Comparison of ENCODE assay signal across 1 cellular context in the genomic region with DNA sequence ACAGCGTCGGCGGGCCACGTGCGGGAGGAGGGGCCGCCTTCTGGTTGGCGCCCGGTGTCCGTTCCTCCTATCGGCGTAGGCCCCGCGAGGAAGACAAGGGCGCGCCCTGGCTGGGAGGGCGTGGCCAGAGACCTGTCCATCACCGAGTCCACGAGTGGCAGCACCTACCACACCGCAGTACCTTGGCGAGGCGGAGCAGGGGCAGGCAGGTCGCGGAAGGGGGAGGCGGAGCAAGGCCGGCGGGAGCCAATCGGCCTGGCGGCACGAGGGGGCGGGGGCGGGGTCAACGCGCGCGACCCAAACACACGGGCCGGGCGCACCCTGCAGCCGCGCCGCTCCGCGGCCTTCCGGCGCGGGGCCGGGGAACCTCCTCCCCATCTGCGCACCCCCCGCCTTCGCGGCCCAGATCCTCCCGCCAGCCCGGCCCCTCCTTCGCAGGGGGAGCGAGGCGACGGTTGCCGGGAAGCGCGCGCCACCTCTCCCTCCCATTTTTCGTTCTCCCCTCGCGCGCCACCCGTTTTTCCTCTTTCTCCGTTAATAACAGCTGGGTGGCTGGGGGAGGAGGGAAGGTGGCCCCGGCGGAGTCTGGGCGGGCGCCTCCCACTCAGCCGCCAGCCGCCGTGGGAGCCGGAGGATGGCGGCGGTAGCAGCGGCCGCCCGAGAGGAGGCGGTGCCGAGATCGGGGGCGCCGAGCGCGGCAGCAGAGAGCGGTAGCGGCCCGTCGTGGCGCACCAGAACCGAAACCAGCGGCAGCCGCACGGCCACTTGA.
TF ChIP-seq lines count a peak whose summit lies in the region.

Gene ZNRF2, plus strand, starts transcription at position 300 of the 769 bp plus-strand sequence. CDS start 761 bp downstream, outside the sequence.

TF ChIP-seq in WTC11, 78 proteins besides CTCF, POLR2A, EP300 and RAD21 (continued from another document and continues in another):
- TF ChIP-seq KAT7 (CRISPR knock-in tag; IDR thresholded peaks at IDR 0.05; ENCODE audit: borderline replicate concordance): 0 out of 2 replicates have a peak, but pooled peaks have one; percentile 92
- no peak for TF ChIP-seq NFATC4 (CRISPR knock-in tag; IDR thresholded peaks at IDR 0.05)
- TF ChIP-seq ZNF423 (CRISPR knock-in tag; IDR thresholded peaks at IDR 0.05): no peak
- peak; percentile 72 for TF ChIP-seq FOXP1 (CRISPR knock-in tag; IDR thresholded peaks at IDR 0.05; ENCODE audit: borderline replicate concordance)
- TF ChIP-seq TCF7 (CRISPR knock-in tag; IDR thresholded peaks at IDR 0.05; ENCODE audit: low read depth): no peak
- no peak for TF ChIP-seq IRF2 (CRISPR knock-in tag; IDR thresholded peaks at IDR 0.05; ENCODE audit: borderline replicate concordance, low read depth)
- TF ChIP-seq GTF2I (CRISPR knock-in tag; conservative IDR thresholded peaks at IDR 0.05): no peak
- no peak for TF ChIP-seq MLX (CRISPR knock-in tag; IDR thresholded peaks at IDR 0.05)
- TF ChIP-seq, protein P1, sequence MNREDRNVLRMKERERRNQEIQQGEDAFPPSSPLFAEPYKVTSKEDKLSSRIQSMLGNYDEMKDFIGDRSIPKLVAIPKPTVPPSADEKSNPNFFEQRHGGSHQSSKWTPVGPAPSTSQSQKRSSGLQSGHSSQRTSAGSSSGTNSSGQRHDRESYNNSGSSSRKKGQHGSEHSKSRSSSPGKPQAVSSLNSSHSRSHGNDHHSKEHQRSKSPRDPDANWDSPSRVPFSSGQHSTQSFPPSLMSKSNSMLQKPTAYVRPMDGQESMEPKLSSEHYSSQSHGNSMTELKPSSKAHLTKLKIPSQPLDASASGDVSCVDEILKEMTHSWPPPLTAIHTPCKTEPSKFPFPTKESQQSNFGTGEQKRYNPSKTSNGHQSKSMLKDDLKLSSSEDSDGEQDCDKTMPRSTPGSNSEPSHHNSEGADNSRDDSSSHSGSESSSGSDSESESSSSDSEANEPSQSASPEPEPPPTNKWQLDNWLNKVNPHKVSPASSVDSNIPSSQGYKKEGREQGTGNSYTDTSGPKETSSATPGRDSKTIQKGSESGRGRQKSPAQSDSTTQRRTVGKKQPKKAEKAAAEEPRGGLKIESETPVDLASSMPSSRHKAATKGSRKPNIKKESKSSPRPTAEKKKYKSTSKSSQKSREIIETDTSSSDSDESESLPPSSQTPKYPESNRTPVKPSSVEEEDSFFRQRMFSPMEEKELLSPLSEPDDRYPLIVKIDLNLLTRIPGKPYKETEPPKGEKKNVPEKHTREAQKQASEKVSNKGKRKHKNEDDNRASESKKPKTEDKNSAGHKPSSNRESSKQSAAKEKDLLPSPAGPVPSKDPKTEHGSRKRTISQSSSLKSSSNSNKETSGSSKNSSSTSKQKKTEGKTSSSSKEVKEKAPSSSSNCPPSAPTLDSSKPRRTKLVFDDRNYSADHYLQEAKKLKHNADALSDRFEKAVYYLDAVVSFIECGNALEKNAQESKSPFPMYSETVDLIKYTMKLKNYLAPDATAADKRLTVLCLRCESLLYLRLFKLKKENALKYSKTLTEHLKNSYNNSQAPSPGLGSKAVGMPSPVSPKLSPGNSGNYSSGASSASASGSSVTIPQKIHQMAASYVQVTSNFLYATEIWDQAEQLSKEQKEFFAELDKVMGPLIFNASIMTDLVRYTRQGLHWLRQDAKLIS (CRISPR knock-in tag; IDR thresholded peaks at IDR 0.05; ENCODE audit: borderline replicate concordance): no peak
- TF ChIP-seq TEAD4 (CRISPR knock-in tag; IDR thresholded peaks at IDR 0.05): no peak
- TF ChIP-seq ZNF219 (CRISPR knock-in tag; IDR thresholded peaks at IDR 0.05; ENCODE audit: borderline replicate concordance): no peak
- no peak for TF ChIP-seq NFE2L1 (CRISPR knock-in tag; IDR thresholded peaks at IDR 0.05)
- no peak for TF ChIP-seq GRHL2 (CRISPR knock-in tag; IDR thresholded peaks at IDR 0.05; ENCODE audit: insufficient replicate concordance, severe bottlenecking)
- TF ChIP-seq NR2C2 (CRISPR knock-in tag; IDR thresholded peaks at IDR 0.05): 0 out of 2 replicates have a peak, but pooled peaks have one; percentile 25
- no peak for TF ChIP-seq ZNF138 (CRISPR knock-in tag; conservative IDR thresholded peaks at IDR 0.05)
- TF ChIP-seq ZNF232 (CRISPR knock-in tag; IDR thresholded peaks at IDR 0.05): 0 out of 2 replicates have a peak, but pooled peaks have one; percentile 67
- peak; percentile 19; the same call in 1 of the 2 replicates for TF ChIP-seq TEAD1 (CRISPR knock-in tag; IDR thresholded peaks at IDR 0.05)
- peak; percentile 34; the same call in 1 of the 2 replicates for TF ChIP-seq CREB1 (CRISPR knock-in tag; IDR thresholded peaks at IDR 0.05)
- peak; percentile 98 for TF ChIP-seq MAX (CRISPR knock-in tag; IDR thresholded peaks at IDR 0.05)
- TF ChIP-seq SOX15 (CRISPR knock-in tag; IDR thresholded peaks at IDR 0.05): no peak
- TF ChIP-seq ZNF263 (CRISPR knock-in tag; IDR thresholded peaks at IDR 0.05; ENCODE audit: low read depth): no peak
- TF ChIP-seq E2F1 (CRISPR knock-in tag; IDR thresholded peaks at IDR 0.05): no peak
- TF ChIP-seq, protein P2, sequence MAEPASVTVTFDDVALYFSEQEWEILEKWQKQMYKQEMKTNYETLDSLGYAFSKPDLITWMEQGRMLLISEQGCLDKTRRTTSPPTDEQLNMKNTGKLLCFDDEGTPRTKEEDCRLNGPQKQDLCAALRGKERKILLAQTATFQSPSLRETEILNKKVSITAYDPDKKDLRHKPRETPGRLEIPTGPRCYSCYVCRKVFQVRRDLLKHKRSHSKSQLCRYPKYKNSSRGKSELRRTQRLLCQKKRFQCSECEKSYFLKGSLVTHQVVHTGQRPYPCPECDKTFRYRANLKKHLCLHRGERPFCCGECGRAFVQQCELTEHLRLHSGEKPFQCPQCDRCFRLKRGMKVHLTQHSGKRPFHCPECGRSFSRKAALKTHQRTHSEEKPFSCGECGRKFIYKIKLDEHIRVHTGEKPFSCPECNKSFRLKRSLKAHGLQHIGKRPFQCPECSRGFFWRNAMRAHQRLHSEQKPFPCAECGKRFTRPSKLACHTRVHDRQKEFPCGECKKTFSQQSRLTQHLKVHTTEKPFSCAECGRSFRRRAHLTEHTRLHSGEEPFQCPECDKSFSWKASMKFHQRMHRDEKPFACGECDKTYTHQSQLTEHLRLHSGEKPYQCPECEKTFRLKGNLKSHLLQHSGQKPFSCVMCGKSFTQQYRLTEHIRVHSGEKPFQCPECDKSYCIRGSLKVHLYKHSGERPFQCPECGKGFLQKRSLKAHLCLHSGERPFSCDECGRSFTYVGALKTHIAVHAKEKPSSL (CRISPR knock-in tag; conservative IDR thresholded peaks at IDR 0.05): no peak
- TF ChIP-seq ESRRA (CRISPR knock-in tag; IDR thresholded peaks at IDR 0.05; ENCODE audit: borderline replicate concordance): no peak; the same call in 1 of the 2 replicates
- TF ChIP-seq, protein P3, sequence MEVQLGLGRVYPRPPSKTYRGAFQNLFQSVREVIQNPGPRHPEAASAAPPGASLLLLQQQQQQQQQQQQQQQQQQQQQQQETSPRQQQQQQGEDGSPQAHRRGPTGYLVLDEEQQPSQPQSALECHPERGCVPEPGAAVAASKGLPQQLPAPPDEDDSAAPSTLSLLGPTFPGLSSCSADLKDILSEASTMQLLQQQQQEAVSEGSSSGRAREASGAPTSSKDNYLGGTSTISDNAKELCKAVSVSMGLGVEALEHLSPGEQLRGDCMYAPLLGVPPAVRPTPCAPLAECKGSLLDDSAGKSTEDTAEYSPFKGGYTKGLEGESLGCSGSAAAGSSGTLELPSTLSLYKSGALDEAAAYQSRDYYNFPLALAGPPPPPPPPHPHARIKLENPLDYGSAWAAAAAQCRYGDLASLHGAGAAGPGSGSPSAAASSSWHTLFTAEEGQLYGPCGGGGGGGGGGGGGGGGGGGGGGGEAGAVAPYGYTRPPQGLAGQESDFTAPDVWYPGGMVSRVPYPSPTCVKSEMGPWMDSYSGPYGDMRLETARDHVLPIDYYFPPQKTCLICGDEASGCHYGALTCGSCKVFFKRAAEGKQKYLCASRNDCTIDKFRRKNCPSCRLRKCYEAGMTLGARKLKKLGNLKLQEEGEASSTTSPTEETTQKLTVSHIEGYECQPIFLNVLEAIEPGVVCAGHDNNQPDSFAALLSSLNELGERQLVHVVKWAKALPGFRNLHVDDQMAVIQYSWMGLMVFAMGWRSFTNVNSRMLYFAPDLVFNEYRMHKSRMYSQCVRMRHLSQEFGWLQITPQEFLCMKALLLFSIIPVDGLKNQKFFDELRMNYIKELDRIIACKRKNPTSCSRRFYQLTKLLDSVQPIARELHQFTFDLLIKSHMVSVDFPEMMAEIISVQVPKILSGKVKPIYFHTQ (CRISPR knock-in tag; IDR thresholded peaks at IDR 0.05): no peak
- TF ChIP-seq TP53 (CRISPR knock-in tag; IDR thresholded peaks at IDR 0.05): no peak
- TF ChIP-seq FOXK1 (CRISPR knock-in tag; IDR thresholded peaks at IDR 0.05): peak; percentile 84
- TF ChIP-seq, protein P4, sequence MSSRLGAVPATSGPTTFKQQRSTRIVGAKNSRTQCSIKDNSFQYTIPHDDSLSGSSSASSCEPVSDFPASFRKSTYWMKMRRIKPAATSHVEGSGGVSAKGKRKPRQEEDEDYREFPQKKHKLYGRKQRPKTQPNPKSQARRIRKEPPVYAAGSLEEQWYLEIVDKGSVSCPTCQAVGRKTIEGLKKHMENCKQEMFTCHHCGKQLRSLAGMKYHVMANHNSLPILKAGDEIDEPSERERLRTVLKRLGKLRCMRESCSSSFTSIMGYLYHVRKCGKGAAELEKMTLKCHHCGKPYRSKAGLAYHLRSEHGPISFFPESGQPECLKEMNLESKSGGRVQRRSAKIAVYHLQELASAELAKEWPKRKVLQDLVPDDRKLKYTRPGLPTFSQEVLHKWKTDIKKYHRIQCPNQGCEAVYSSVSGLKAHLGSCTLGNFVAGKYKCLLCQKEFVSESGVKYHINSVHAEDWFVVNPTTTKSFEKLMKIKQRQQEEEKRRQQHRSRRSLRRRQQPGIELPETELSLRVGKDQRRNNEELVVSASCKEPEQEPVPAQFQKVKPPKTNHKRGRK (CRISPR knock-in tag; IDR thresholded peaks at IDR 0.05; ENCODE audit: borderline replicate concordance): no peak
- TF ChIP-seq SP1 (CRISPR knock-in tag; conservative IDR thresholded peaks at IDR 0.05): peak; percentile 93
- TF ChIP-seq ZNF416 (CRISPR knock-in tag; IDR thresholded peaks at IDR 0.05): no peak
- peak; percentile 61 for TF ChIP-seq NFYB (CRISPR knock-in tag; conservative IDR thresholded peaks at IDR 0.05; ENCODE audit: low read depth)
- no peak for TF ChIP-seq ATF3 (CRISPR knock-in tag; conservative IDR thresholded peaks at IDR 0.05)
- TF ChIP-seq, protein P5, sequence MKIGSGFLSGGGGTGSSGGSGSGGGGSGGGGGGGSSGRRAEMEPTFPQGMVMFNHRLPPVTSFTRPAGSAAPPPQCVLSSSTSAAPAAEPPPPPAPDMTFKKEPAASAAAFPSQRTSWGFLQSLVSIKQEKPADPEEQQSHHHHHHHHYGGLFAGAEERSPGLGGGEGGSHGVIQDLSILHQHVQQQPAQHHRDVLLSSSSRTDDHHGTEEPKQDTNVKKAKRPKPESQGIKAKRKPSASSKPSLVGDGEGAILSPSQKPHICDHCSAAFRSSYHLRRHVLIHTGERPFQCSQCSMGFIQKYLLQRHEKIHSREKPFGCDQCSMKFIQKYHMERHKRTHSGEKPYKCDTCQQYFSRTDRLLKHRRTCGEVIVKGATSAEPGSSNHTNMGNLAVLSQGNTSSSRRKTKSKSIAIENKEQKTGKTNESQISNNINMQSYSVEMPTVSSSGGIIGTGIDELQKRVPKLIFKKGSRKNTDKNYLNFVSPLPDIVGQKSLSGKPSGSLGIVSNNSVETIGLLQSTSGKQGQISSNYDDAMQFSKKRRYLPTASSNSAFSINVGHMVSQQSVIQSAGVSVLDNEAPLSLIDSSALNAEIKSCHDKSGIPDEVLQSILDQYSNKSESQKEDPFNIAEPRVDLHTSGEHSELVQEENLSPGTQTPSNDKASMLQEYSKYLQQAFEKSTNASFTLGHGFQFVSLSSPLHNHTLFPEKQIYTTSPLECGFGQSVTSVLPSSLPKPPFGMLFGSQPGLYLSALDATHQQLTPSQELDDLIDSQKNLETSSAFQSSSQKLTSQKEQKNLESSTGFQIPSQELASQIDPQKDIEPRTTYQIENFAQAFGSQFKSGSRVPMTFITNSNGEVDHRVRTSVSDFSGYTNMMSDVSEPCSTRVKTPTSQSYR (CRISPR knock-in tag; IDR thresholded peaks at IDR 0.05): no peak
- peak; percentile 52 for TF ChIP-seq GABPB1 (CRISPR knock-in tag; IDR thresholded peaks at IDR 0.05)
